Comparison of ENCODE assay signal across 15 cellular contexts in the genomic region with DNA sequence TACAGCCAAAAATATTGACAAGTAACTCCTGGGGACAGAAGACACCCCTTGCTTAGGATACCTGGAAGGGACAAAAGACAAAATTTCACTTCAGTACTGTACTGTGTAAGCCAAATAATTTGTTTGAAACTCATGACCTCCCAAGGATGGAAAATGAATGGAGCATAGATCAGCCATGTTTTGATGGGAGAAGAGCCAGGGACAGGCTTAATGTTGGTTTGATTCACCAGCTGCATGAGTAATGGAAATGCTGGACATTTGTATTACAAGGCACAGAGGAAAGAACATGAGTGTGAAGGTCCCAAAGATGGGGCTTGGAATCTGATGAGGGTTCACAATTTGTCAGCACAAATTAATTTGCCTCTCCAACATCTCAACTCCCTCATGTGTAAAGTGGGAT.
DNase-seq lines count a peak whose midpoint lies in the region; ATAC-seq, FAIRE-seq and TF ChIP-seq lines count a peak whose summit lies in the region.
"Had no signal": no experiment of that assay in that cellular context is flagged by ENCODE, and none has a peak within 500 bp of the region (broad histone marks: within the 10 kb centered on the region; RNA-seq: fewer than 3 reads in every experiment).

No MANE protein-coding gene starts in this region.

- no peaks in the 10 kb centered on the region for H3K27me3 ChIP-seq in bronchial epithelial cell (ENCODE audit: control insufficient read depth, insufficient read depth, low read length)
- H3K27me3 ChIP-seq: BE2C, dorsolateral prefrontal cortex had no signal

- no peak overlapping the region for H3K4me3 ChIP-seq in bronchial epithelial cell (ENCODE audit: low read depth, low read length)
- H3K4me3 ChIP-seq: dorsolateral prefrontal cortex, K562 had no signal

- DNase-seq in AG08395 (ENCODE audit: low spot score) (peak; percentile 71), HT1080 (ENCODE audit: low read depth) (peak; percentile 63), bronchial epithelial cell (ENCODE audit: low read depth) (peak; percentile 32), kidney glomerular epithelial cell (lab: John Stamatoyannopoulos, UW) (peak; percentile 93), HuH-7 (ENCODE audit: low spot score) (no peak), G401 (ENCODE audit: low spot score) (no peak)
- DNase-seq: activated CD4-positive, alpha-beta T cell treated with anti-CD3 and anti-CD28 coated beads for 1 hour; BE2C; dorsolateral prefrontal cortex; islet precursor cell; NCI-H1694 treated with DMSO at 0.1 percent for 48 hours; NCI-H510A had no signal

- in situ Hi-C loops in G401 (cut with HindIII; ENCODE audit: low sequenced_read_pairs) = no loop called here

- no peak for TF ChIP-seq CTCF in bronchial epithelial cell (IDR thresholded peaks at IDR 0.05; ENCODE audit: insufficient read depth, low read length, severe bottlenecking)

- no peak for FAIRE-seq in bronchial epithelial cell (lab: Jason Lieb, UNC)
- FAIRE-seq: K562 had no signal

- ATAC-seq in HG03442 (IDR thresholded peaks at IDR 0.05; ENCODE audit: unreplicated experiment) = no peak
- no peak for ATAC-seq in HG02623 (IDR thresholded peaks at IDR 0.05; ENCODE audit: unreplicated experiment)
- ATAC-seq: K562 had no signal

- H3K36me3 ChIP-seq in bronchial epithelial cell (ENCODE audit: control insufficient read depth, insufficient read depth, low read length) = no peaks in the 10 kb centered on the region
- H3K36me3 ChIP-seq: BE2C had no signal

Comparison
In these comparisons a context has a peak if more than half of its experiments do, and no peak if none do; other contexts are left out.
1. DNase-seq: peak in AG08395 (single experiment), HT1080 (single experiment), bronchial epithelial cell (single experiment) and kidney glomerular epithelial cell (single experiment); none in HuH-7 (single experiment) and G401 (single experiment).